In genomic region chr21:14451520-14451919, GRCh38 we compare ENCODE assay signal across 28 cellular contexts.
A peak's percentile ranks its signal among the peaks of the same experiment; 100 is the strongest.
DNase-seq lines count a peak whose midpoint lies in the region; ATAC-seq and TF ChIP-seq lines count a peak whose summit lies in the region.
"Had no signal": no experiment of that assay in that cellular context is flagged by ENCODE, and none has a peak within 500 bp of the region (broad histone marks: within the 10 kb centered on the region; RNA-seq: fewer than 3 reads in every experiment).

No MANE protein-coding gene starts in this region.

- CTCF ChIA-PET in activated naive CD4-positive, alpha-beta T cell treated with anti-CD3 and anti-CD28 coated beads for 36 hours (lab: Charles Lee) = no interaction called here

- peaks cover 20% of the 10 kb centered on the region for H3F3A ChIP-seq in Loucy (ENCODE audit: low read depth)

- H3K9ac ChIP-seq in Loucy (ENCODE audit: low read depth, low read length, poor library complexity, severe bottlenecking) = peak overlapping the region; percentile 51
- H3K9ac ChIP-seq: neural progenitor cell, parathyroid adenoma had no signal

- intact Hi-C loops in activated T-helper 2 cell treated with anti-CD3 and anti-CD28 coated beads, Interferon-gamma antibody, Interleukin-2, Interleukin-4, amounts not matched to agents 10 μg/mL and 5 μg/mL and 100 μg/mL, durations not matched to agents 14 hours and 24 hours and 36 hours (cut with micrococcal nuclease) = loop anchor here (5.0 kb wide), 1 partner anchor 131 kb away; no protein-coding TSS in a partner anchor
- intact Hi-C loops in activated naive CD4-positive, alpha-beta T cell treated with anti-CD3 and anti-CD28 coated beads for 36 hours (cut with micrococcal nuclease) = loop anchor here (1.0 kb wide), 1 partner anchor 601 kb away; no protein-coding TSS in a partner anchor

- H3K4me1 ChIP-seq in Loucy (ENCODE audit: insufficient read depth, low read length, poor library complexity, severe bottlenecking) = peaks cover 57% of the 10 kb centered on the region
- H3K4me1 ChIP-seq: ascending aorta, parathyroid adenoma, tibial nerve had no signal

- no peaks in the 10 kb centered on the region for H3K9me2 ChIP-seq in Loucy (replicated peaks; ENCODE audit: low read depth, low read length)

- H3K36me3 ChIP-seq in GM06990 (ENCODE audit: control insufficient read depth, insufficient read depth, low read length) (no peaks in the 10 kb centered on the region), Loucy (ENCODE audit: insufficient read depth, low read length) (no peaks in the 10 kb centered on the region)
- H3K36me3 ChIP-seq: ascending aorta, neural progenitor cell, right atrium auricular region, tibial nerve had no signal

- no peaks in the 10 kb centered on the region for H3K9me3 ChIP-seq in Loucy (ENCODE audit: insufficient read depth, low read depth, low read length)
- H3K9me3 ChIP-seq: ascending aorta, right atrium auricular region, tibial nerve had no signal

- H3K4me3 Mint-ChIP-seq in activated T-helper 2 cell treated with anti-CD3 and anti-CD28 coated beads, Interferon-gamma antibody, Interleukin-2, Interleukin-4, amounts not matched to agents 10 μg/mL and 5 μg/mL and 100 μg/mL, durations not matched to agents 14 hours and 24 hours and 36 hours (ENCODE audit: low read depth) = no peak overlapping the region
- no peak overlapping the region for H3K4me3 Mint-ChIP-seq in neural crest cell
- no peak overlapping the region for H3K4me3 Mint-ChIP-seq in activated naive CD4-positive, alpha-beta T cell treated with anti-CD3 and anti-CD28 coated beads for 36 hours
- H3K4me3 Mint-ChIP-seq: activated CD4-positive, alpha-beta T cell treated with anti-CD3 and anti-CD28 coated beads, Interleukin-2, amount 10 ng/mL, durations not matched to agents 7 days and 5 days; activated naive CD8-positive, alpha-beta T cell; immature natural killer cell; neural progenitor cell had no signal

- ATAC-seq in HG03520 (IDR thresholded peaks at IDR 0.05; ENCODE audit: unreplicated experiment) = no peak
- ATAC-seq: HCT116, left colon, Right ventricle myocardium inferior had no signal

- no peaks in the 10 kb centered on the region for H3K27me3 ChIP-seq in GM06990 (replicated peaks; ENCODE audit: control insufficient read depth, insufficient read depth, low read length)
- no peaks in the 10 kb centered on the region for H3K27me3 ChIP-seq in Loucy (ENCODE audit: insufficient read depth, low read length, poor library complexity, severe bottlenecking)
- H3K27me3 ChIP-seq: ascending aorta, neural progenitor cell, right atrium auricular region, tibial nerve had no signal

- no peaks in the 10 kb centered on the region for H3K79me2 ChIP-seq in Loucy (ENCODE audit: insufficient read depth, low read length)
- H3K79me2 ChIP-seq: parathyroid adenoma had no signal

- no peak overlapping the region for H3K4me3 ChIP-seq in GM06990 (replicated peaks; ENCODE audit: low read depth, low read length)
- H3K4me3 ChIP-seq in Loucy (ENCODE audit: low read length, poor library complexity, severe bottlenecking) = peak overlapping the region; percentile 43
- H3K4me3 ChIP-seq: ascending aorta, neural progenitor cell, right atrium auricular region, tibial nerve had no signal

- no peaks in the 10 kb centered on the region for H4K20me1 ChIP-seq in Loucy (ENCODE audit: insufficient read depth, low read length, poor library complexity, severe bottlenecking)

- no peaks in the 10 kb centered on the region for H3K36me3 Mint-ChIP-seq in activated T-helper 2 cell treated with anti-CD3 and anti-CD28 coated beads, Interferon-gamma antibody, Interleukin-2, Interleukin-4, amounts not matched to agents 10 μg/mL and 5 μg/mL and 100 μg/mL, durations not matched to agents 14 hours and 24 hours and 36 hours (ENCODE audit: low read depth)
- H3K36me3 Mint-ChIP-seq in neural crest cell (ENCODE audit: low read depth) = no peaks in the 10 kb centered on the region
- no peaks in the 10 kb centered on the region for H3K36me3 Mint-ChIP-seq in activated naive CD4-positive, alpha-beta T cell treated with anti-CD3 and anti-CD28 coated beads for 36 hours (ENCODE audit: low read depth)
- H3K36me3 Mint-ChIP-seq: activated naive CD8-positive, alpha-beta T cell; neural progenitor cell had no signal

- peak overlapping the region; percentile 64 for H3K4me2 ChIP-seq in Loucy (ENCODE audit: low read depth, low read length, poor library complexity, severe bottlenecking)
- H3K4me2 ChIP-seq: neural progenitor cell had no signal

- DNase-seq in GM06990 (ENCODE audit: extremely low read depth, insufficient read length) = peak; percentile 16
- no peak for DNase-seq in activated T-helper 2 cell treated with anti-CD3 and anti-CD28 coated beads, Interferon-gamma antibody, Interleukin-2, Interleukin-4, amounts not matched to agents 10 μg/mL and 5 μg/mL and 100 μg/mL, durations not matched to agents 14 hours and 24 hours and 36 hours (ENCODE audit: low spot score)
- DNase-seq in neural crest cell (ENCODE audit: low read depth, low spot score) = no peak
- no peak for DNase-seq in GM20000 (ENCODE audit: low spot score)
- DNase-seq in activated naive CD4-positive, alpha-beta T cell treated with anti-CD3 and anti-CD28 coated beads for 36 hours = no peak
- DNase-seq: activated CD4-positive, alpha-beta T cell treated with anti-CD3 and anti-CD28 coated beads, Interleukin-2, amount 10 ng/mL, durations not matched to agents 7 days and 5 days; activated effector memory CD4-positive, alpha-beta T cell treated with Interleukin-2 at 50 U/mL for 16 hours; effector CD8-positive, alpha-beta T cell; immature natural killer cell; Karpas-422; left colon; mammary epithelial cell; NCI-H1417 treated with DMSO at 0.1 percent for 48 hours; NCI-H2081 treated with DMSO at 0.1 percent for 48 hours; NCI-H226; NCI-H526 treated with DMSO at 0.1 percent for 48 hours; small intestine; T-helper 9 cell had no signal

- no peaks in the 10 kb centered on the region for H3K9me3 Mint-ChIP-seq in activated T-helper 2 cell treated with anti-CD3 and anti-CD28 coated beads, Interferon-gamma antibody, Interleukin-2, Interleukin-4, amounts not matched to agents 10 μg/mL and 5 μg/mL and 100 μg/mL, durations not matched to agents 14 hours and 24 hours and 36 hours
- no peaks in the 10 kb centered on the region for H3K9me3 Mint-ChIP-seq in neural crest cell
- no peaks in the 10 kb centered on the region for H3K9me3 Mint-ChIP-seq in activated naive CD4-positive, alpha-beta T cell treated with anti-CD3 and anti-CD28 coated beads for 36 hours
- H3K9me3 Mint-ChIP-seq: activated CD4-positive, alpha-beta T cell treated with anti-CD3 and anti-CD28 coated beads, Interleukin-2, amount 10 ng/mL, durations not matched to agents 7 days and 5 days; neural progenitor cell had no signal

- H3K27ac Mint-ChIP-seq in activated T-helper 2 cell treated with anti-CD3 and anti-CD28 coated beads, Interferon-gamma antibody, Interleukin-2, Interleukin-4, amounts not matched to agents 10 μg/mL and 5 μg/mL and 100 μg/mL, durations not matched to agents 14 hours and 24 hours and 36 hours = peak overlapping the region; percentile 1
- peak overlapping the region; percentile 31 for H3K27ac Mint-ChIP-seq in neural crest cell (ENCODE audit: unreplicated experiment)
- no peak overlapping the region for H3K27ac Mint-ChIP-seq in activated naive CD4-positive, alpha-beta T cell treated with anti-CD3 and anti-CD28 coated beads for 36 hours
- H3K27ac Mint-ChIP-seq: activated CD4-positive, alpha-beta T cell treated with anti-CD3 and anti-CD28 coated beads, Interleukin-2, amount 10 ng/mL, durations not matched to agents 7 days and 5 days; immature natural killer cell; neural progenitor cell had no signal

- H3K27me3 Mint-ChIP-seq in activated T-helper 2 cell treated with anti-CD3 and anti-CD28 coated beads, Interferon-gamma antibody, Interleukin-2, Interleukin-4, amounts not matched to agents 10 μg/mL and 5 μg/mL and 100 μg/mL, durations not matched to agents 14 hours and 24 hours and 36 hours (ENCODE audit: low read depth) = no peaks in the 10 kb centered on the region
- H3K27me3 Mint-ChIP-seq in neural crest cell (ENCODE audit: low read depth) = no peaks in the 10 kb centered on the region
- H3K27me3 Mint-ChIP-seq in activated naive CD4-positive, alpha-beta T cell treated with anti-CD3 and anti-CD28 coated beads for 36 hours (ENCODE audit: low read depth) = peaks cover 2% of the 10 kb centered on the region
- H3K27me3 Mint-ChIP-seq: activated CD4-positive, alpha-beta T cell treated with anti-CD3 and anti-CD28 coated beads, Interleukin-2, amount 10 ng/mL, durations not matched to agents 7 days and 5 days; activated naive CD8-positive, alpha-beta T cell had no signal

- peaks cover 56% of the 10 kb centered on the region for H3K4me1 Mint-ChIP-seq in activated T-helper 2 cell treated with anti-CD3 and anti-CD28 coated beads, Interferon-gamma antibody, Interleukin-2, Interleukin-4, amounts not matched to agents 10 μg/mL and 5 μg/mL and 100 μg/mL, durations not matched to agents 14 hours and 24 hours and 36 hours (ENCODE audit: low read depth)
- H3K4me1 Mint-ChIP-seq in neural crest cell = no peaks in the 10 kb centered on the region
- H3K4me1 Mint-ChIP-seq in activated naive CD4-positive, alpha-beta T cell treated with anti-CD3 and anti-CD28 coated beads for 36 hours (ENCODE audit: low read depth) = peaks cover 49% of the 10 kb centered on the region
- H3K4me1 Mint-ChIP-seq: neural progenitor cell had no signal

- TF ChIP-seq CTCF in GM06990 (IDR thresholded peaks at IDR 0.05; ENCODE audit: insufficient read depth, low read length, poor library complexity, severe bottlenecking) = no peak
- no peak for TF ChIP-seq CTCF in Loucy (conservative IDR thresholded peaks at IDR 0.05; ENCODE audit: low read length)
- no peak for TF ChIP-seq CTCF in neural crest cell (conservative IDR thresholded peaks at IDR 0.05)
- no peak for TF ChIP-seq CTCF in GM20000 (IDR thresholded peaks at IDR 0.05; ENCODE audit: extremely low read depth, missing control alignments)

- H2AFZ ChIP-seq in Loucy (ENCODE audit: low read length) = peak overlapping the region; percentile 66; the same call in 1 of the 2 replicates
- H2AFZ ChIP-seq: neural progenitor cell, parathyroid adenoma had no signal
